In the genomic region with DNA sequence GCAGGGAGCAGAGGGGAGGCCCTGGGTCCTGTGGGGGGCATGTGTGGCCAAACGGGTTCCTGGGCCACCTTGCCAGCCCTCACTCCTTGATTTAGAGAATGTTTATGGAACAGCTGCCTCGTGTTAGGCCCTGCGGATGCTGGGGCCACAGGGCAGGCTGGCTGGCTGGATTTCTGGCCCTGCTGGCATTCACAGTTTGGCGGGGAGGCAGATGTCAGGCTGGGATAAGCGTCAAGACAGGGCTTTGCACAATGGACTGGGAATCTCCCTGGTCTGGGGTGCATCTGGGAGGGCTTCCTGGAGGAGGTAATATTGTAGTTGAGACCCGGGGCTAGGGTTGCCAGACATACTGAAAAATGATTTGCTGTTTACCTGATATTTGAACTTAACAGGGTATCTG, we compare ENCODE assay signal across 1 cellular context.
TF ChIP-seq lines count a peak whose summit lies in the region.

No MANE protein-coding gene starts in this region.

TF ChIP-seq in H1, 55 proteins besides CTCF, POLR2A, EP300 and RAD21:
- no peak for TF ChIP-seq KDM1A (IDR thresholded peaks at IDR 0.05; ENCODE audit: borderline replicate concordance, low read length)
